In genomic region chr2:188511346-188511745, GRCh38 we compare ENCODE assay signal across 16 cellular contexts.
A peak's percentile ranks its signal among the peaks of the same experiment; 100 is the strongest.
DNase-seq lines count a peak whose midpoint lies in the region; ATAC-seq and TF ChIP-seq lines count a peak whose summit lies in the region.
"Had no signal": no experiment of that assay in that cellular context is flagged by ENCODE, and none has a peak within 500 bp of the region (broad histone marks: within the 10 kb centered on the region; RNA-seq: fewer than 3 reads in every experiment).

No MANE protein-coding gene starts in this region.

- no TSS peak for BruUV-seq in mammary epithelial cell (replicated peaks; lab: Mats Ljungman, UMichigan)

- POLR2A ChIA-PET in HEK293 (lab: Yijun Ruan, JAX) = no interaction called here

- no peak overlapping the region for H3K27ac ChIP-seq in HEK293 (ENCODE audit: extremely low read depth, low read depth, low read length)
- no peak overlapping the region for H3K27ac ChIP-seq in mammary epithelial cell (ENCODE audit: insufficient read depth, low read depth, low read length)
- H3K27ac ChIP-seq: BLaER1 had no signal

- in situ Hi-C loops in mammary epithelial cell (cut with MboI; ENCODE audit: low sequenced_read_pairs in 2 of 2) = loop anchor here (25.0 kb wide), 2 partner anchors 924 to 999 kb away; no protein-coding TSS in a partner anchor

- no peak overlapping the region for H3K4me3 Mint-ChIP-seq in mesothelial cell of epicardium
- no peak overlapping the region for H3K4me3 Mint-ChIP-seq in effector memory CD8-positive, alpha-beta T cell
- H3K4me3 Mint-ChIP-seq: IgD-negative memory B cell had no signal

- H3K36me3 ChIP-seq in HEK293 (ENCODE audit: control insufficient read depth in 2 of 2, insufficient read depth in 1 of 2, low read length in 2 of 2) (no peaks in the 10 kb centered on the region), mammary epithelial cell (ENCODE audit: insufficient read depth, low read length) (no peaks in the 10 kb centered on the region)
- H3K36me3 ChIP-seq: BLaER1 had no signal

- H3K27ac Mint-ChIP-seq in mesothelial cell of epicardium = peak overlapping the region; percentile 69
- H3K27ac Mint-ChIP-seq in effector memory CD8-positive, alpha-beta T cell = no peak overlapping the region
- H3K27ac Mint-ChIP-seq: IgD-negative memory B cell had no signal

- CTCF ChIA-PET in HEK293 (lab: Yijun Ruan, JAX) (interaction anchor here (0.7 to 2.1 kb wide), 5 partner anchors 219 to 1839 kb away, joined by 3 to 7 read pairs (median 4); partner anchors contain the start of gene GULP1), mammary epithelial cell (lab: Charles Lee; ENCODE audit: low non-redundant PET) (no interaction called here)

- no peaks in the 10 kb centered on the region for H3K27me3 ChIP-seq in mammary epithelial cell (ENCODE audit: insufficient read depth, low read length)
- H3K27me3 ChIP-seq: BLaER1 had no signal

- DNase-seq in DMS 273 (lab: John Stamatoyannopoulos, UW; ENCODE audit: unreplicated experiment) (peak; percentile 10), DMS 273 treated with DMSO at 0.1 percent for 48 hours (lab: John Stamatoyannopoulos, UW) (no peak), NCI-H345 treated with DMSO at 0.1 percent for 48 hours (lab: John Stamatoyannopoulos, UW; ENCODE audit: unreplicated experiment) (peak; percentile 84), mesothelial cell of epicardium (ENCODE audit: low spot score in 2 of 2, unreplicated experiment in 2 of 2) (no peak), mammary epithelial cell (no peak)
- DNase-seq in activated CD4-positive, alpha-beta T cell treated with anti-CD3 and anti-CD28 coated beads for 4 hours = no peak
- DNase-seq in effector memory CD8-positive, alpha-beta T cell = no peak
- DNase-seq: 8988T, HCEC 1CT, NCI-H187, NCI-H82, SHP77 treated with DMSO at 0.1 percent for 48 hours had no signal

- H3K4me1 Mint-ChIP-seq in mesothelial cell of epicardium = peaks cover 37% of the 10 kb centered on the region
- no peaks in the 10 kb centered on the region for H3K4me1 Mint-ChIP-seq in effector memory CD8-positive, alpha-beta T cell (ENCODE audit: low read depth in 2 of 2)
- H3K4me1 Mint-ChIP-seq: IgD-negative memory B cell had no signal

- no peaks in the 10 kb centered on the region for H4K20me1 ChIP-seq in mammary epithelial cell (ENCODE audit: insufficient read depth, low read length)
- H4K20me1 ChIP-seq: BLaER1 had no signal

- dilution Hi-C loops in mammary epithelial cell (cut with HindIII; ENCODE audit: low sequenced_read_pairs) = no loop called here

- H3K4me1 ChIP-seq in HEK293 (ENCODE audit: control insufficient read depth, insufficient read depth, low read length) (no peaks in the 10 kb centered on the region), mammary epithelial cell (ENCODE audit: insufficient read depth, low read length) (no peaks in the 10 kb centered on the region)
- H3K4me1 ChIP-seq: BLaER1 had no signal

- H3K36me3 Mint-ChIP-seq in mesothelial cell of epicardium = peaks cover 3% of the 10 kb centered on the region
- no peaks in the 10 kb centered on the region for H3K36me3 Mint-ChIP-seq in effector memory CD8-positive, alpha-beta T cell (ENCODE audit: insufficient read depth)
- H3K36me3 Mint-ChIP-seq: IgD-negative memory B cell had no signal

- no peak for ATAC-seq in effector memory CD8-positive, alpha-beta T cell (replicated peaks)
- ATAC-seq: GM12878 had no signal

- no peaks in the 10 kb centered on the region for H3K79me2 ChIP-seq in mammary epithelial cell (ENCODE audit: insufficient read depth, low read length)

- H2AFZ ChIP-seq in mammary epithelial cell (ENCODE audit: low read depth, low read length) = no peak overlapping the region

- TF ChIP-seq CTCF in HEK293 (tag by site-specific recombination; IDR thresholded peaks at IDR 0.05) (no peak), mesothelial cell of epicardium (IDR thresholded peaks at IDR 0.05; ENCODE audit: unreplicated experiment) (no peak), mammary epithelial cell (conservative IDR thresholded peaks at IDR 0.05 in 1 of 2, IDR thresholded peaks at IDR 0.05 in 1 of 2; ENCODE audit: extremely low read depth in 1 of 2, insufficient read depth in 1 of 2, low read depth in 1 of 2, low read length in 2 of 2) (no peak)

- no peaks in the 10 kb centered on the region for H3K9me3 Mint-ChIP-seq in mesothelial cell of epicardium
- H3K9me3 Mint-ChIP-seq in effector memory CD8-positive, alpha-beta T cell = peaks cover 0 to 4% of the 10 kb centered on the region in 2 donors
- H3K9me3 Mint-ChIP-seq: IgD-negative memory B cell had no signal

- 32% methylated on average over 2 of the region's 2 CpGs for WGBS in mammary epithelial cell (ENCODE audit: low coverage, missing lambda C conversion rate)

- H3K27me3 Mint-ChIP-seq in mesothelial cell of epicardium (ENCODE audit: low read depth) = no peaks in the 10 kb centered on the region
- H3K27me3 Mint-ChIP-seq in effector memory CD8-positive, alpha-beta T cell = no peaks in the 10 kb centered on the region
- H3K27me3 Mint-ChIP-seq: IgD-negative memory B cell had no signal

- H3K4me3 ChIP-seq in HEK293 (ENCODE audit: low read depth, low read length) (no peak overlapping the region), mammary epithelial cell (replicated peaks in 1 of 3; ENCODE audit: insufficient read depth in 1 of 3, low read depth in 2 of 3, low read length in 3 of 3) (no peak overlapping the region)
- H3K4me3 ChIP-seq: BLaER1, GM12878 had no signal

- H3K9me3 ChIP-seq in HEK293 (ENCODE audit: control insufficient read depth, insufficient read depth, low read depth, low read length) (no peaks in the 10 kb centered on the region), mammary epithelial cell (replicated peaks; ENCODE audit: insufficient read depth, low read length) (no peaks in the 10 kb centered on the region)
- H3K9me3 ChIP-seq: BLaER1 had no signal

- intact Hi-C loops in mammary epithelial cell (cut with micrococcal nuclease) = loop anchor here (5.0 kb wide), 1 partner anchor 139 kb away; no protein-coding TSS in a partner anchor

- no peak overlapping the region for H3K4me2 ChIP-seq in mammary epithelial cell (ENCODE audit: insufficient read depth, low read depth, low read length)
- H3K4me2 ChIP-seq: BLaER1 had no signal

- H3K9ac ChIP-seq in mammary epithelial cell (ENCODE audit: insufficient read depth, low read length) = no peak overlapping the region
- H3K9ac ChIP-seq: BLaER1 had no signal

TF ChIP-seq in HEK293, 187 proteins besides CTCF, POLR2A, EP300 and RAD21:
- TF ChIP-seq ZNF768 (tag by site-specific recombination; IDR thresholded peaks at IDR 0.05) = no peak
- peak; percentile 25; the same call in 1 of the 2 replicates for TF ChIP-seq GLIS1 (tag by site-specific recombination; IDR thresholded peaks at IDR 0.05)

Comparison
In these comparisons a context has a peak if more than half of its experiments do, and no peak if none do; other contexts are left out.
1. DNase-seq: peak in DMS 273 (single experiment) and NCI-H345 treated with DMSO at 0.1 percent for 48 hours (single experiment); none in DMS 273 treated with DMSO at 0.1 percent for 48 hours (single experiment), mesothelial cell of epicardium (0 of 2), activated CD4-positive, alpha-beta T cell treated with anti-CD3 and anti-CD28 coated beads for 4 hours (0 of 2), mammary epithelial cell (single experiment) and effector memory CD8-positive, alpha-beta T cell (0 of 3).